10 cellular contexts compared by ENCODE assay signal in the genomic region with DNA sequence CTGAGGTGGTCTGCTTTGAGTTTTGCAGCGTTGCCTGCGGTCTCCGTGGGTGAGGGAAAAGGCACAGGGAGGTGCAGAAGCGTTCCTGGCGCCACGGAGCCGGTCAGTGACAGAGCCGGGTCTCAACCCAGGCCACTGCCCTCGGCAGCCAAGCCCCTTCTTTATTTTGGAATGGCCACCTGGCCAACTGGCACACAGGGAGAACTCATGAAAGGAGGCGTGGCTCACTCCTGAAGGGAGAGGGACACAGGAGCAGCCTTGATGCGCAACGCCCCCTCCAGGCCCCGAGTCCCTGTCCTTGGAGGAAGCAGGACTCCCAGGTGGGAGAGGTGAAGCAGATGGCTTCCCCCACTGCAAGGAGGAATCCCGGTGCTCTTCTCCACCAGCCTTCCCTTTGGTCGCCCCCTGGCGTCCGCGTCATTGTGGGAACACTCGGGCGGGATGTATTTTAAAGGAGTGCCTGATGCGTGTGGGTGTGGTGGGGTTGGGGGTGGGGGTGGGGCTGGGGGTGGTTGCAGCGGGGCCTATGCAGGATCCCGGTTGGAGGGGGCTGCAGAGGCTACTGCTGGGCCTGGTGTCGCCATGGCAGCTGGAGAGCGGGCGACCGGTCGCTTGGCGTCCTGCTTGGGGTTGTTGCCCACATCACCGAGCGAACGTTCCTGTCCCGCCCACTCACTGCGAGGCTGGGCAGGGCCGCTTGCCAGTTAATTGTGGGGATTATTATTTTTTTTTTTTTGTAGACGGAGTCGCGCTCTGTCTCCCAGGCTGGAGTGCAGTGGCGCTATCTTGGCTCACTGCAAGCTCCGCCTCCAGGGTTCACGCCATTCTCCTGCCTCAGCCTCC. TPM values are rescaled to one million over a fixed set of nuclear protein-coding genes. Genes with fewer than 3 reads are reported as not detected.
DNase-seq lines count a peak whose midpoint lies in the region; ATAC-seq and TF ChIP-seq lines count a peak whose summit lies in the region.
"Had no signal": no experiment of that assay in that cellular context is flagged by ENCODE, and none has a peak within 500 bp of the region (broad histone marks: within the 10 kb centered on the region; RNA-seq: fewer than 3 reads in every experiment).

No MANE protein-coding gene starts in this region.

- TF ChIP-seq CTCF in fibroblast of villous mesenchyme (IDR thresholded peaks at IDR 0.05; ENCODE audit: insufficient read depth, low read depth, low read length): peak; percentile 37
- no peak for TF ChIP-seq CTCF in GM13976 (IDR thresholded peaks at IDR 0.05; ENCODE audit: borderline replicate concordance, control extremely low read depth, extremely low read depth, insufficient read depth, missing control alignments)

- peak overlapping the region; percentile 48 for H3K4me3 ChIP-seq in fibroblast of villous mesenchyme (ENCODE audit: low read depth, low read length)
- H3K4me3 ChIP-seq: mucosa of descending colon had no signal

- peak; percentile 11 for DNase-seq in activated naive CD4-positive, alpha-beta T cell treated with anti-CD3 and anti-CD28 coated beads, Interleukin-2, amount 50 U/mL, for 16 hours
- no peak for DNase-seq in activated naive CD4-positive, alpha-beta T cell treated with Interleukin-2 at 50 U/mL for 16 hours
- peak; percentile 76 for DNase-seq in SHP77 treated with DMSO at 0.1 percent for 48 hours (lab: John Stamatoyannopoulos, UW)
- DNase-seq in fibroblast of villous mesenchyme (ENCODE audit: low read depth): peak; percentile 26
- DNase-seq in stimulated activated naive CD8-positive, alpha-beta T cell treated with anti-CD3 and anti-CD28 coated beads, Interleukin-15, Interleukin-2, amounts not matched to agents 100 U/mL and 50 U/mL, for 24 hours: peak; percentile 47
- DNase-seq in SIG-M5 (lab: John Stamatoyannopoulos, UW): no peak
- DNase-seq in GM13976 (ENCODE audit: low spot score): no peak
- DNase-seq in GM19240 (ENCODE audit: insufficient read length, low spot score): no peak
- DNase-seq: mucosa of descending colon; stimulated activated naive CD4-positive, alpha-beta T cell treated with Interleukin-2 at 50 U/mL for 16 hours had no signal

- no peak for ATAC-seq in stimulated activated naive CD8-positive, alpha-beta T cell treated with anti-CD3 and anti-CD28 coated beads, Interleukin-15, Interleukin-2, amounts not matched to agents 100 U/mL and 50 U/mL, for 24 hours

- in situ Hi-C loops in GM13976 (cut with MboI; ENCODE audit: low sequenced_read_pairs, unreplicated experiment): no loop called here

RNA-seq across cellular contexts. Expression of a gene that starts 32.6 kb away (rescaled TPM):
- total RNA-seq in fibroblast of villous mesenchyme: 4.7 and 10.0 TPM in 2 replicates

Comparison
In these comparisons a context has a peak if more than half of its experiments do, and no peak if none do; other contexts are left out.
1. DNase-seq: peak in activated naive CD4-positive, alpha-beta T cell treated with anti-CD3 and anti-CD28 coated beads, Interleukin-2, amount 50 U/mL, for 16 hours (single experiment), SHP77 treated with DMSO at 0.1 percent for 48 hours (single experiment), fibroblast of villous mesenchyme (single experiment) and stimulated activated naive CD8-positive, alpha-beta T cell treated with anti-CD3 and anti-CD28 coated beads, Interleukin-15, Interleukin-2, amounts not matched to agents 100 U/mL and 50 U/mL, for 24 hours (single experiment); none in activated naive CD4-positive, alpha-beta T cell treated with Interleukin-2 at 50 U/mL for 16 hours (single experiment), SIG-M5 (single experiment), GM13976 (single experiment) and GM19240 (single experiment).